ENCODE assay signal across 9 cellular contexts in the genomic region with DNA sequence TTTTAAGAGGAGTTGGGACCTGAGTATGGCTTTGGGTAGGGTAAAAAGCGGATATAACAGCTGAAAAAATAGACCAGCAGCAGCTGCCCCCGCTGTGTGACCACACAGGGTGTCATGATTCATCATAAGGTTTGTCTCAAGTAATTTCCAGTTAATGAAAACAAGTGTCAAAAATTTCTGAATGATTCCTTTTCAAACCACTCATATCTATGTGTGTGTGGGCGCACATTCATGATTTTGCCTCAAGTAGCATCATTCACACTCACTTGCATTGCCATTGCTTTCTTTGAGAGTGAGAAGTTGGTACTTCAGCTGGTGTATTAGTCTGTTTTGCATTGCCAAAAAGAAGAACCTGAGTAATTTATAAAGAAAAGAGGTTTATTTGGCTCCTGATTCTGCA. TPM values are rescaled to one million over a fixed set of nuclear protein-coding genes. Genes with fewer than 3 reads are reported as not detected.
DNase-seq lines count a peak whose midpoint lies in the region; ATAC-seq and TF ChIP-seq lines count a peak whose summit lies in the region.
"Had no signal": no experiment of that assay in that cellular context is flagged by ENCODE, and none has a peak within 500 bp of the region (broad histone marks: within the 10 kb centered on the region; RNA-seq: fewer than 3 reads in every experiment).

No MANE protein-coding gene starts in this region.

- H3K27ac Mint-ChIP-seq in T-cell (peak overlapping the region; percentile 71 to 85), memory B cell (peak overlapping the region; percentile 91)

- H3K4me3 ChIP-seq in GM12865 (ENCODE audit: low read depth, low read length): peak overlapping the region; percentile 83; the same call in 1 of the 2 replicates

- H3K9me3 Mint-ChIP-seq in T-cell: no peaks in the 10 kb centered on the region
- H3K9me3 Mint-ChIP-seq in memory B cell: no peaks in the 10 kb centered on the region

- H3K4me3 Mint-ChIP-seq in T-cell (peak overlapping the region in 1 of 3 donors; percentile 89), memory B cell (peak overlapping the region; percentile 27)

- DNase-seq in GM12865 (ENCODE audit: low read depth) (peak; percentile 74), T-cell (peak in 1 of 34 experiments; percentile 27), memory B cell (ENCODE audit: low spot score in 2 of 2) (no peak), AG08395 (ENCODE audit: low spot score) (no peak), hepatic stellate cell (ENCODE audit: low spot score) (no peak), H4 (ENCODE audit: low spot score) (no peak)
- DNase-seq: aorta had no signal

- CTCF ChIA-PET in T-cell (lab: Charles Lee): interaction anchor here (0.6 to 0.9 kb wide), 4 partner anchors 20 to 59 kb away, joined by 3 to 6 read pairs (median 4); no protein-coding TSS in a partner anchor

- ATAC-seq in HG02678 (IDR thresholded peaks at IDR 0.05; ENCODE audit: unreplicated experiment) (peak; percentile 28), T-cell (replicated peaks in 1 of 4) (peak in 2 of 4 experiments; percentile 4 to 6), memory B cell (ENCODE audit: low read depth) (no peak), HG03280 (IDR thresholded peaks at IDR 0.05; ENCODE audit: unreplicated experiment) (no peak)

- TF ChIP-seq CTCF in GM12865 (IDR thresholded peaks at IDR 0.05; ENCODE audit: insufficient read depth, low read depth, low read length, missing control alignments): no peak

- no peaks in the 10 kb centered on the region for H3K27me3 Mint-ChIP-seq in T-cell
- no peaks in the 10 kb centered on the region for H3K27me3 Mint-ChIP-seq in memory B cell

- H3K4me1 Mint-ChIP-seq in T-cell (peaks cover 94 to 96% (median 96%) of the 10 kb centered on the region in 3 donors), memory B cell (peaks cover 70% of the 10 kb centered on the region)

- POLR2A ChIA-PET in T-cell (lab: Charles Lee): interaction anchor here (0.8 to 1.1 kb wide), 3 partner anchors 14 to 19 kb away, joined by 3 to 4 read pairs (median 3); no protein-coding TSS in a partner anchor

- H3K36me3 Mint-ChIP-seq in T-cell (peaks cover 28% of the 10 kb centered on the region), memory B cell (peaks cover 19% of the 10 kb centered on the region)

RNA-seq across cellular contexts. Expression of a gene that starts 12.1 kb away (rescaled TPM):
- 100 to 1,000 TPM; 128 to 145 (median 135) TPM for total RNA-seq in T-cell
- 7.6 and 16.5 TPM in 2 replicates for total RNA-seq in H4 (2014; rRNA removed; shearing (Covaris generic))
